Comparison of ENCODE assay signal across 11 cellular contexts in genomic region chrY:3527040-3527439, GRCh38. TPM values are rescaled to one million over a fixed set of nuclear protein-coding genes. Genes with fewer than 3 reads are reported as not detected.
A peak's percentile ranks its signal among the peaks of the same experiment; 100 is the strongest.
DNase-seq lines count a peak whose midpoint lies in the region; ATAC-seq and TF ChIP-seq lines count a peak whose summit lies in the region.
"Not testable (repeated sequence)": the region's sequence is repeated elsewhere in the genome, so short reads cannot be mapped to it uniquely, and the experiment has no call there.
"Had no signal": no experiment of that assay in that cellular context is flagged by ENCODE, and none has a peak within 500 bp of the region (broad histone marks: within the 10 kb centered on the region; RNA-seq: fewer than 3 reads in every experiment).

No MANE protein-coding gene starts in this region.

- H3K79me2 ChIP-seq in mesendoderm (ENCODE audit: control insufficient read depth, insufficient read depth, low read length), result not testable (repeated sequence)

- not testable (repeated sequence) for H2BK5ac ChIP-seq in mesendoderm (ENCODE audit: low read length)

- TF ChIP-seq POLR2A in erythroblast (IDR thresholded peaks at IDR 0.05; ENCODE audit: low read length), result not testable (repeated sequence)

- peak; percentile 17 for DNase-seq in Ammon's horn (ENCODE audit: low spot score)
- DNase-seq in RPMI8226, result peak; percentile 12
- not testable (repeated sequence) for DNase-seq in activated CD8-positive, alpha-beta memory T cell treated with anti-CD3 and anti-CD28 coated beads, Interleukin-2, amount 10 ng/mL, durations not matched to agents 7 days and 5 days
- peak; percentile 7 to 13 for DNase-seq in erythroblast (lab: John Stamatoyannopoulos, UW)
- DNase-seq in mesendoderm, result peak; percentile 62

- not testable (repeated sequence) for H3K4me3 ChIP-seq in mesendoderm (ENCODE audit: low read length)

- WGBS in mesendoderm (ENCODE audit: extremely low coverage, insufficient coverage, low lambda C conversion rate), result no CpG with 5 or more reads among the region's 5 CpGs

- not testable (repeated sequence) for H3K4me1 Mint-ChIP-seq in activated CD8-positive, alpha-beta memory T cell treated with anti-CD3 and anti-CD28 coated beads, Interleukin-2, amount 10 ng/mL, durations not matched to agents 7 days and 5 days

- not testable (repeated sequence) for H3K4me3 Mint-ChIP-seq in activated CD8-positive, alpha-beta memory T cell treated with anti-CD3 and anti-CD28 coated beads, Interleukin-2, amount 10 ng/mL, durations not matched to agents 7 days and 5 days

- H3K27me3 ChIP-seq in mesendoderm (ENCODE audit: insufficient read depth, low read length, poor library complexity), result not testable (repeated sequence)

- not testable (repeated sequence) for H3K27ac Mint-ChIP-seq in activated CD8-positive, alpha-beta memory T cell treated with anti-CD3 and anti-CD28 coated beads, Interleukin-2, amount 10 ng/mL, durations not matched to agents 7 days and 5 days

- H2BK15ac ChIP-seq in mesendoderm (replicated peaks; ENCODE audit: low read depth), result not testable (repeated sequence)

- H3K4me2 ChIP-seq in mesendoderm (ENCODE audit: low read length), result not testable (repeated sequence)

- H3K56ac ChIP-seq in mesendoderm (ENCODE audit: low read length), result not testable (repeated sequence)

- H3K4ac ChIP-seq in mesendoderm (ENCODE audit: low read depth, low read length), result not testable (repeated sequence)

- H3K9ac ChIP-seq in mesendoderm (ENCODE audit: low read length), result not testable (repeated sequence)

- not testable (repeated sequence) for H3K9me3 Mint-ChIP-seq in activated CD8-positive, alpha-beta memory T cell treated with anti-CD3 and anti-CD28 coated beads, Interleukin-2, amount 10 ng/mL, durations not matched to agents 7 days and 5 days (ENCODE audit: low read depth)

- not testable (repeated sequence) for H3K4me1 ChIP-seq in mesendoderm (ENCODE audit: control insufficient read depth, low read depth, low read length)

- not testable (repeated sequence) for H4K5ac ChIP-seq in mesendoderm (ENCODE audit: low read length)

- H2BK120ac ChIP-seq in mesendoderm (ENCODE audit: low read depth, low read length), result not testable (repeated sequence)

- not testable (repeated sequence) for H3K27ac ChIP-seq in mesendoderm (ENCODE audit: low read depth, low read length)

- ATAC-seq in GM19025 (IDR thresholded peaks at IDR 0.05; ENCODE audit: low read depth, unreplicated experiment), result peak; percentile 81
- peak; percentile 99 for ATAC-seq in HG02642 (IDR thresholded peaks at IDR 0.05; ENCODE audit: poor library complexity, unreplicated experiment)
- peak; percentile 92 for ATAC-seq in HG03571 (IDR thresholded peaks at IDR 0.05; ENCODE audit: unreplicated experiment)
- peak; percentile 47 for ATAC-seq in activated CD8-positive, alpha-beta memory T cell treated with anti-CD3 and anti-CD28 coated beads, Interleukin-2, amount 10 ng/mL, durations not matched to agents 7 days and 5 days

- H3K36me3 ChIP-seq in mesendoderm (ENCODE audit: control insufficient read depth, insufficient read depth, low read length), result not testable (repeated sequence)

- not testable (repeated sequence) for H4K8ac ChIP-seq in mesendoderm (ENCODE audit: low read depth, low read length)

- H3K18ac ChIP-seq in mesendoderm (ENCODE audit: low read length), result not testable (repeated sequence)

- H2AK5ac ChIP-seq in mesendoderm (ENCODE audit: low read length), result not testable (repeated sequence)

- not testable (repeated sequence) for H3K79me1 ChIP-seq in mesendoderm (ENCODE audit: low read length)

- H3K36me3 Mint-ChIP-seq in activated CD8-positive, alpha-beta memory T cell treated with anti-CD3 and anti-CD28 coated beads, Interleukin-2, amount 10 ng/mL, durations not matched to agents 7 days and 5 days, result not testable (repeated sequence)

- not testable (repeated sequence) for H3K23ac ChIP-seq in mesendoderm (ENCODE audit: low read length)

- not testable (repeated sequence) for H3K27me3 Mint-ChIP-seq in activated CD8-positive, alpha-beta memory T cell treated with anti-CD3 and anti-CD28 coated beads, Interleukin-2, amount 10 ng/mL, durations not matched to agents 7 days and 5 days

- CTCF ChIA-PET in activated CD8-positive, alpha-beta memory T cell treated with anti-CD3 and anti-CD28 coated beads, Interleukin-2, amount 10 ng/mL, durations not matched to agents 7 days and 5 days (lab: Charles Lee), result not testable (repeated sequence)

RNA-seq across cellular contexts. Expression of gene TGIF2LY, which starts 51.8 kb away (rescaled TPM):
- not detected for total RNA-seq in activated CD8-positive, alpha-beta memory T cell treated with anti-CD3 and anti-CD28 coated beads, Interleukin-2, amount 10 ng/mL, durations not matched to agents 7 days and 5 days
- polyA plus RNA-seq in mesendoderm (2013, experiment 1 of 2), result 0.13 TPM
- 0.08 TPM for polyA plus RNA-seq in mesendoderm (2013, experiment 2 of 2)
- total RNA-seq: kidney epithelial cell, progenitor cell of endocrine pancreas, tibial nerve had no signal

Comparison
In these comparisons a context has a peak if more than half of its experiments do, and no peak if none do; other contexts are left out.
1. ATAC-seq: peak in every context shown above with its lines; median percentile 99 in HG02642; 92 in HG03571; 81 in GM19025; 47 in activated CD8-positive, alpha-beta memory T cell treated with anti-CD3 and anti-CD28 coated beads, Interleukin-2, amount 10 ng/mL, durations not matched to agents 7 days and 5 days.